Comparison of ENCODE assay signal across 10 cellular contexts in the genomic region with DNA sequence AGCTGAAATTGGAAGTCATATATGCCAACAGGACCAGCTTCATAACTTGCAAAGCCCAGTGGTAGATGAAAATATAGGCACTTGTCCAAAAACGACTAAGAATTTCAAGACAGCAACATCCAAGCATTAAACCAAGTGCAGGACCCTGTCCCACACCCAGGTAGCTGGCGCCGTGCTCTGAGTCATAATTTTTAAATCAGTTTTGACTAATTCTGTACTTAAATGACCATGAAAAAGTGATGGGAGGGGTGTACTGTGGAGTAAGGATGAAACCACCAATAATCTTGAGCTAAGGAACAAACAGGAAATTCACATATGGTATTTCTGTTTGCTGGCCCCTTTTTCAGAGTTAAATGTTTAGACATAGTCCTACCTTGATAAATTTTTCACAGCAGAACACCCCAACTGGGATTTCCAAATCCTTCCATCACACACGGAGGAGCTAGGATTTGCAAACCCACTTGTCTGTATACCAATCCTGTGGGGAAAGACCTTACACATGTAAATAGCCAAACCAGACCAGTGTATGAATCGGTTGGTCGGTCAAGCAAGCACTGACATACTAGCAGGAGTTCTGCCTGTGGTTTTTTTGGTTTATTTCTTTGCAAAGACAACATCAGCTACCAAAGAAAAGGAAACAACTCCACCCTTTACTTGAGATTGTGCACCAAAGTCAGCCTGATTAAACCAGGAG.
DNase-seq lines count a peak whose midpoint lies in the region; ATAC-seq and FAIRE-seq lines count a peak whose summit lies in the region.
"Had no signal": no experiment of that assay in that cellular context is flagged by ENCODE, and none has a peak within 500 bp of the region (broad histone marks: within the 10 kb centered on the region; RNA-seq: fewer than 3 reads in every experiment).

No MANE protein-coding gene starts in this region.

- H3K4me3 Mint-ChIP-seq in CD4-positive, alpha-beta memory T cell: peak overlapping the region; percentile 26 to 87 (median 75)

- no peak overlapping the region for H3K4me3 ChIP-seq in CD4-positive, alpha-beta memory T cell (ENCODE audit: low read length in 2 of 2)

- no peaks in the 10 kb centered on the region for H3K9me3 ChIP-seq in CD4-positive, alpha-beta memory T cell (ENCODE audit: control insufficient read depth in 1 of 2, low read length in 2 of 2)

- no peak for FAIRE-seq in RCC 7860 (lab: Jason Lieb, UNC)

- no peaks in the 10 kb centered on the region for H3K36me3 ChIP-seq in CD4-positive, alpha-beta memory T cell (ENCODE audit: insufficient read depth, low read length)

- peak overlapping the region; percentile 69 to 92 (median 85) for H3K27ac Mint-ChIP-seq in CD4-positive, alpha-beta memory T cell

- DNase-seq in CD4-positive, alpha-beta memory T cell: peak in 2 of 5 donors; percentile 15 to 23
- DNase-seq in RCC 7860 (ENCODE audit: low spot score): peak; percentile 34
- no peak for DNase-seq in sciatic nerve (ENCODE audit: low spot score)
- DNase-seq in RPMI8226: no peak
- DNase-seq in NCI-H2107 treated with DMSO at 0.1 percent for 48 hours (lab: John Stamatoyannopoulos, UW; ENCODE audit: unreplicated experiment): no peak
- no peak for DNase-seq in KG1 (lab: John Stamatoyannopoulos, UW)
- DNase-seq: Calu3 had no signal

- intact Hi-C loops in CD4-positive, alpha-beta memory T cell (cut with micrococcal nuclease): no loop called here
- intact Hi-C loops in sciatic nerve (cut with DNase I): no loop called here

- peaks cover 59 to 85% (median 70%) of the 10 kb centered on the region in 4 donors for H3K4me1 Mint-ChIP-seq in CD4-positive, alpha-beta memory T cell

- no peaks in the 10 kb centered on the region for H3K27me3 ChIP-seq in CD4-positive, alpha-beta memory T cell (ENCODE audit: insufficient read depth, low read length)

- ATAC-seq in GM19025 (IDR thresholded peaks at IDR 0.05; ENCODE audit: low read depth, unreplicated experiment) (peak; percentile 74), HG02885 (IDR thresholded peaks at IDR 0.05; ENCODE audit: poor library complexity, unreplicated experiment) (peak; percentile 94), sciatic nerve (no peak)
- ATAC-seq: left lobe of liver had no signal

- POLR2A ChIA-PET in CD4-positive, alpha-beta memory T cell (lab: Charles Lee; ENCODE audit: partially characterized antibody): interaction anchor here (0.9 to 2.8 kb wide), 9 partner anchors 8 to 299 kb away, joined by 3 to 12 read pairs (median 4); no protein-coding TSS in a partner anchor

- H3K27me3 Mint-ChIP-seq in CD4-positive, alpha-beta memory T cell: peaks cover 0 to 6% of the 10 kb centered on the region in 2 donors

- H3K27ac ChIP-seq in CD4-positive, alpha-beta memory T cell (ENCODE audit: low read depth, low read length): no peak overlapping the region

- peaks cover 0 to 4% of the 10 kb centered on the region in 2 donors for H3K36me3 Mint-ChIP-seq in CD4-positive, alpha-beta memory T cell

- CTCF ChIA-PET in CD4-positive, alpha-beta memory T cell (lab: Charles Lee; ENCODE audit: partially characterized antibody): interaction anchor here (0.6 to 1.6 kb wide), 6 partner anchors 10 to 220 kb away, joined by 3 to 6 read pairs (median 4); no protein-coding TSS in a partner anchor

- peaks cover 0 to 5% (median 0%) of the 10 kb centered on the region in 8 donors for H3K9me3 Mint-ChIP-seq in CD4-positive, alpha-beta memory T cell

- peaks cover 76% of the 10 kb centered on the region for H3K4me1 ChIP-seq in CD4-positive, alpha-beta memory T cell (ENCODE audit: insufficient read depth, low read length)
